8 cellular contexts compared by ENCODE assay signal in the genomic region with DNA sequence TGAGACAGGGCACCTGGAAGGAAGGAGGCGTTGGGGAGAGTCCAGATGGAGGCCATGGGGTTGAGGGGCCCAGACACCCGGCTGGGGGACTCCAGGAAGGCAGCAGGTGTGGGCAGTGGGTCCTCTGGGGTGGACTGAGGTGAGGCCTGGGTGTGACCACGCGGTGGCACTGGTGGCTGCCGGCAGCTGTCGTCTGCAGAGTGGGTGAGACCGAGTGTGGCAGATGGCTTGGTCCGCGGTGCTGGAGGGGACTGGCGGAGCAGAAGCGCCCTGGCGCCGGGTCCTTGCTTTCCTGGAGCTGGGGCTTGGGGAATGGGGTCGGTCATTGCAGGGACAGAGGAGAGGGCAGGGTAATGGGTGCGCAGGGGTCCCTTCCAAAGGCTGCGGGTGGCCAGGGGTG. TPM values are rescaled to one million over a fixed set of nuclear protein-coding genes. Genes with fewer than 3 reads are reported as not detected.
A peak's percentile ranks its signal among the peaks of the same experiment; 100 is the strongest.
DNase-seq lines count a peak whose midpoint lies in the region; ATAC-seq and TF ChIP-seq lines count a peak whose summit lies in the region.
"Had no signal": no experiment of that assay in that cellular context is flagged by ENCODE, and none has a peak within 500 bp of the region (broad histone marks: within the 10 kb centered on the region; RNA-seq: fewer than 3 reads in every experiment).

No MANE protein-coding gene starts in this region.

- ATAC-seq in GM19438 (IDR thresholded peaks at IDR 0.05; ENCODE audit: low read depth, unreplicated experiment) (peak; percentile 6), omental fat pad (ENCODE audit: low FRiP score) (peak; percentile 10), HG03439 (IDR thresholded peaks at IDR 0.05; ENCODE audit: unreplicated experiment) (no peak), HG03520 (IDR thresholded peaks at IDR 0.05; ENCODE audit: unreplicated experiment) (no peak)

- peak overlapping the region; percentile 60 for H3K27ac ChIP-seq in cingulate gyrus (ENCODE audit: low read depth, low read length)

- peak; percentile 55 for DNase-seq in NCI-H146 (lab: John Stamatoyannopoulos, UW)
- DNase-seq in omental fat pad (ENCODE audit: low spot score), result no peak
- no peak for DNase-seq in HCEC 1CT

- no peak for TF ChIP-seq CTCF in omental fat pad (IDR thresholded peaks at IDR 0.05)

RNA-seq across cellular contexts. Expression of gene AGRN, which starts 12.5 kb away (rescaled TPM):
- 10 to 100 TPM; 17.2 to 42.3 (median 22.6) TPM for total RNA-seq in omental fat pad

RNA-seq across cellular contexts. Expression of gene ISG15, which starts 19.1 kb away (rescaled TPM):
- 10 to 100 TPM; 27.7 to 84.3 (median 32.6) TPM for total RNA-seq in omental fat pad

RNA-seq across cellular contexts. Expression of gene HES4, which starts 32.5 kb away (rescaled TPM):
- total RNA-seq in omental fat pad, result 10 to 100 TPM; 17.8 to 30.0 (median 22.6) TPM

RNA-seq across cellular contexts. Expression of gene RNF223, which starts 41.7 kb away (rescaled TPM):
- total RNA-seq in omental fat pad, result not detected
- total RNA-seq: glomerular endothelial cell had no signal

RNA-seq across cellular contexts. Expression of gene PERM1, which starts 50.5 kb away (rescaled TPM):
- total RNA-seq in omental fat pad, result 1 to 10 TPM in 1 of 4 donors, under 1 TPM in 1, not detected in 2; 0.36 to 1.4 TPM
- total RNA-seq: glomerular endothelial cell had no signal

Comparison
In these comparisons a context has a peak if more than half of its experiments do, and no peak if none do; other contexts are left out.
1. ATAC-seq: peak in GM19438 (single experiment) and omental fat pad (single experiment); none in HG03439 (single experiment) and HG03520 (single experiment).